1 cellular context compared by ENCODE assay signal in the genomic region with DNA sequence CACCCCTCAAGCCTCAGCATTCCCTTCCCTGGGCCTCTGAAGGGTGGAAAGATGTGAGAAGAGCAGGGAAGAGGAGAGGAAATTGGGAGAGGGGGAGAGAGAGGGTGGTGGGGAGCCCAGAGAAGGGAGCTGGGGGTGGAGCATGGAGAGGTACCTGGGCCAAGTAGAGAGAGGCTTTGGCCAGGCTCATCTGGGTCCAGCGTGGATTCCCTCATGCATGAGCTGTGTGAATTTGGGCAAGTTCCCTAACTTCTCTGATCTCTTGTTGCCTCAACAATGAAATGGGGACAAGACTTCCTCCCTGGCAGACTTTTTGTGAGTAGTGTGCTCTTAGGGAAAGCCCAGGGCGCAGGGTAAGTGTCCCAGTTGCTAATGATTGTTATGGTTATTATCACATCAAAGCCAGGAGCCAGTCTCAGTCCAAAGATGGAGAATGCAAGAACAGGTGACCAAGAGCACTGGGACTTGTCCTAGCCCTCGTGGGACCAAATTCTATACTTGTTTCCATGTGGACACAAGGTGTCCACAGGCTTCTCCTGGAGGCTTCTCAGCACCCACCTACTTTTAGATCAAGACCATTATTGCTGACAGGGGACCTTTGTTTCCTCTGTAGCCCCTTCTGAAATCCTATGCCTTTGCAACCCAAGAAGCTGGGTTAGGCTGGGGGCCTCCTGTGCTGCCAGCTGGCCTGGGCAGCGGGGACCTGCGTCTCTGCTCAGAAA.
TF ChIP-seq lines count a peak whose summit lies in the region.

No MANE protein-coding gene starts in this region.

TF ChIP-seq in HepG2, 621 proteins besides CTCF, POLR2A, EP300 and RAD21 (continued from another document and continues in another):
- TF ChIP-seq, protein P1, sequence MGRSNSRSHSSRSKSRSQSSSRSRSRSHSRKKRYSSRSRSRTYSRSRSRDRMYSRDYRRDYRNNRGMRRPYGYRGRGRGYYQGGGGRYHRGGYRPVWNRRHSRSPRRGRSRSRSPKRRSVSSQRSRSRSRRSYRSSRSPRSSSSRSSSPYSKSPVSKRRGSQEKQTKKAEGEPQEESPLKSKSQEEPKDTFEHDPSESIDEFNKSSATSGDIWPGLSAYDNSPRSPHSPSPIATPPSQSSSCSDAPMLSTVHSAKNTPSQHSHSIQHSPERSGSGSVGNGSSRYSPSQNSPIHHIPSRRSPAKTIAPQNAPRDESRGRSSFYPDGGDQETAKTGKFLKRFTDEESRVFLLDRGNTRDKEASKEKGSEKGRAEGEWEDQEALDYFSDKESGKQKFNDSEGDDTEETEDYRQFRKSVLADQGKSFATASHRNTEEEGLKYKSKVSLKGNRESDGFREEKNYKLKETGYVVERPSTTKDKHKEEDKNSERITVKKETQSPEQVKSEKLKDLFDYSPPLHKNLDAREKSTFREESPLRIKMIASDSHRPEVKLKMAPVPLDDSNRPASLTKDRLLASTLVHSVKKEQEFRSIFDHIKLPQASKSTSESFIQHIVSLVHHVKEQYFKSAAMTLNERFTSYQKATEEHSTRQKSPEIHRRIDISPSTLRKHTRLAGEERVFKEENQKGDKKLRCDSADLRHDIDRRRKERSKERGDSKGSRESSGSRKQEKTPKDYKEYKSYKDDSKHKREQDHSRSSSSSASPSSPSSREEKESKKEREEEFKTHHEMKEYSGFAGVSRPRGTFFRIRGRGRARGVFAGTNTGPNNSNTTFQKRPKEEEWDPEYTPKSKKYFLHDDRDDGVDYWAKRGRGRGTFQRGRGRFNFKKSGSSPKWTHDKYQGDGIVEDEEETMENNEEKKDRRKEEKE (IDR thresholded peaks at IDR 0.05), result no peak
- TF ChIP-seq ZNF800 (CRISPR knock-in tag; IDR thresholded peaks at IDR 0.05), result no peak
- no peak for TF ChIP-seq SP4 (CRISPR knock-in tag; IDR thresholded peaks at IDR 0.05)
- no peak for TF ChIP-seq GATAD2A (CRISPR knock-in tag; IDR thresholded peaks at IDR 0.05)
- TF ChIP-seq KAT7 (CRISPR knock-in tag; IDR thresholded peaks at IDR 0.05; ENCODE audit: borderline replicate concordance), result no peak
- no peak for TF ChIP-seq ZNF75D (CRISPR knock-in tag; IDR thresholded peaks at IDR 0.05; ENCODE audit: borderline replicate concordance)
- TF ChIP-seq AGO2 (optimal IDR thresholded peaks at IDR 0.05; ENCODE audit: low read depth, low read length), result no peak
- TF ChIP-seq ZNF530 (CRISPR knock-in tag; IDR thresholded peaks at IDR 0.05; ENCODE audit: low read depth), result no peak
- TF ChIP-seq REXO4 (CRISPR knock-in tag; IDR thresholded peaks at IDR 0.05; ENCODE audit: borderline replicate concordance), result no peak
- TF ChIP-seq HES4 (CRISPR knock-in tag; IDR thresholded peaks at IDR 0.05; ENCODE audit: borderline replicate concordance), result no peak
- no peak for TF ChIP-seq SKI (IDR thresholded peaks at IDR 0.05; ENCODE audit: partially characterized antibody)
- no peak for TF ChIP-seq ETV5 (CRISPR knock-in tag; IDR thresholded peaks at IDR 0.05; ENCODE audit: borderline replicate concordance)
- 0 out of 2 replicates have a peak, but pooled peaks have one; percentile 58 for TF ChIP-seq ZFP82 (CRISPR knock-in tag; IDR thresholded peaks at IDR 0.05; ENCODE audit: borderline replicate concordance)
- peak; percentile 25; the same call in 1 of the 2 replicates for TF ChIP-seq ZNF850 (CRISPR knock-in tag; conservative IDR thresholded peaks at IDR 0.05)
- TF ChIP-seq REPIN1 (CRISPR knock-in tag; IDR thresholded peaks at IDR 0.05; ENCODE audit: borderline replicate concordance, low read depth), result no peak
- TF ChIP-seq, protein P2, sequence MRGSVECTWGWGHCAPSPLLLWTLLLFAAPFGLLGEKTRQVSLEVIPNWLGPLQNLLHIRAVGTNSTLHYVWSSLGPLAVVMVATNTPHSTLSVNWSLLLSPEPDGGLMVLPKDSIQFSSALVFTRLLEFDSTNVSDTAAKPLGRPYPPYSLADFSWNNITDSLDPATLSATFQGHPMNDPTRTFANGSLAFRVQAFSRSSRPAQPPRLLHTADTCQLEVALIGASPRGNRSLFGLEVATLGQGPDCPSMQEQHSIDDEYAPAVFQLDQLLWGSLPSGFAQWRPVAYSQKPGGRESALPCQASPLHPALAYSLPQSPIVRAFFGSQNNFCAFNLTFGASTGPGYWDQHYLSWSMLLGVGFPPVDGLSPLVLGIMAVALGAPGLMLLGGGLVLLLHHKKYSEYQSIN (CRISPR knock-in tag; IDR thresholded peaks at IDR 0.05; ENCODE audit: borderline replicate concordance), result no peak
- TF ChIP-seq, protein P3, sequence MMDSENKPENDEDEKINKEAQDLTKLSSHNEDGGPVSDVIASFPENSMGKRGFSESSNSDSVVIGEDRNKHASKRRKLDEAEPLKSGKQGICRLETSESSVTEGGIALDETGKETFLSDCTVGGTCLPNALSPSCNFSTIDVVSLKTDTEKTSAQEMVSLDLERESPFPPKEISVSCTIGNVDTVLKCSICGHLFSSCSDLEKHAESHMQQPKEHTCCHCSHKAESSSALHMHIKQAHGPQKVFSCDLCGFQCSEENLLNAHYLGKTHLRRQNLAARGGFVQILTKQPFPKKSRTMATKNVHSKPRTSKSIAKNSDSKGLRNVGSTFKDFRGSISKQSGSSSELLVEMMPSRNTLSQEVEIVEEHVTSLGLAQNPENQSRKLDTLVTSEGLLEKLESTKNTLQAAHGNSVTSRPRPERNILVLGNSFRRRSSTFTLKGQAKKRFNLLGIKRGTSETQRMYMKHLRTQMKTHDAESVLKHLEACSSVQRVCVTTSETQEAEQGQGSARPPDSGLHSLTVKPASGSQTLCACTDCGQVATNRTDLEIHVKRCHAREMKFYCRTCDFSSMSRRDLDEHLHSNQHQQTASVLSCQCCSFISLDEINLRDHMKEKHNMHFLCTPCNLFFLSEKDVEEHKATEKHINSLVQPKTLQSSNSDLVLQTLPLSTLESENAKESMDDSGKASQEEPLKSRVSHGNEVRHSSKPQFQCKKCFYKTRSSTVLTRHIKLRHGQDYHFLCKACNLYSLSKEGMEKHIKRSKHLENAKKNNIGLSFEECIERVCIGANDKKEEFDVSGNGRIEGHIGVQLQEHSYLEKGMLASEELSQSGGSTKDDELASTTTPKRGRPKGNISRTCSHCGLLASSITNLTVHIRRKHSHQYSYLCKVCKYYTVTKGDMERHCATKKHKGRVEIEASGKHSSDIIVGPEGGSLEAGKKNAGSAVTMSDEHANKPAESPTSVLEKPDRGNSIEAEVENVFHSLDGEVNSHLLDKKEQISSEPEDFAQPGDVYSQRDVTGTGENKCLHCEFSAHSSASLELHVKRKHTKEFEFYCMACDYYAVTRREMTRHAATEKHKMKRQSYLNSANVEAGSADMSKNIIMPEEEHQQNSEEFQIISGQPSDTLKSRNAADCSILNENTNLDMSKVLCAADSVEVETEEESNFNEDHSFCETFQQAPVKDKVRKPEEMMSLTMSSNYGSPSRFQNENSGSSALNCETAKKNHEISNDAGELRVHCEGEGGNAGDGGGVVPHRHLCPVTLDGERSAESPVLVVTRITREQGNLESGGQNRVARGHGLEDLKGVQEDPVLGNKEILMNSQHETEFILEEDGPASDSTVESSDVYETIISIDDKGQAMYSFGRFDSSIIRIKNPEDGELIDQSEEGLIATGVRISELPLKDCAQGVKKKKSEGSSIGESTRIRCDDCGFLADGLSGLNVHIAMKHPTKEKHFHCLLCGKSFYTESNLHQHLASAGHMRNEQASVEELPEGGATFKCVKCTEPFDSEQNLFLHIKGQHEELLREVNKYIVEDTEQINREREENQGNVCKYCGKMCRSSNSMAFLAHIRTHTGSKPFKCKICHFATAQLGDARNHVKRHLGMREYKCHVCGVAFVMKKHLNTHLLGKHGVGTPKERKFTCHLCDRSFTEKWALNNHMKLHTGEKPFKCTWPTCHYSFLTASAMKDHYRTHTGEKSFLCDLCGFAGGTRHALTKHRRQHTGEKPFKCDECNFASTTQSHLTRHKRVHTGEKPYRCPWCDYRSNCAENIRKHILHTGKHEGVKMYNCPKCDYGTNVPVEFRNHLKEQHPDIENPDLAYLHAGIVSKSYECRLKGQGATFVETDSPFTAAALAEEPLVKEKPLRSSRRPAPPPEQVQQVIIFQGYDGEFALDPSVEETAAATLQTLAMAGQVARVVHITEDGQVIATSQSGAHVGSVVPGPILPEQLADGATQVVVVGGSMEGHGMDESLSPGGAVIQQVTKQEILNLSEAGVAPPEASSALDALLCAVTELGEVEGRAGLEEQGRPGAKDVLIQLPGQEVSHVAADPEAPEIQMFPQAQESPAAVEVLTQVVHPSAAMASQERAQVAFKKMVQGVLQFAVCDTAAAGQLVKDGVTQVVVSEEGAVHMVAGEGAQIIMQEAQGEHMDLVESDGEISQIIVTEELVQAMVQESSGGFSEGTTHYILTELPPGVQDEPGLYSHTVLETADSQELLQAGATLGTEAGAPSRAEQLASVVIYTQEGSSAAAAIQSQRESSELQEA (CRISPR knock-in tag; IDR thresholded peaks at IDR 0.05; ENCODE audit: not compliant biosample characterization), result no peak
- TF ChIP-seq HNRNPUL1 (IDR thresholded peaks at IDR 0.05; ENCODE audit: low read depth, low read length), result no peak
- no peak for TF ChIP-seq ZNF549 (CRISPR knock-in tag; IDR thresholded peaks at IDR 0.05)
- no peak for TF ChIP-seq ZBTB25 (CRISPR knock-in tag; IDR thresholded peaks at IDR 0.05)
- no peak for TF ChIP-seq ZNF136 (CRISPR knock-in tag; IDR thresholded peaks at IDR 0.05; ENCODE audit: low read depth)
- TF ChIP-seq ZNF773 (CRISPR knock-in tag; IDR thresholded peaks at IDR 0.05; ENCODE audit: borderline replicate concordance), result no peak
- 0 out of 2 replicates have a peak, but pooled peaks have one; percentile 1 for TF ChIP-seq ZNF235 (CRISPR knock-in tag; IDR thresholded peaks at IDR 0.05; ENCODE audit: borderline replicate concordance)
- TF ChIP-seq, protein P4, sequence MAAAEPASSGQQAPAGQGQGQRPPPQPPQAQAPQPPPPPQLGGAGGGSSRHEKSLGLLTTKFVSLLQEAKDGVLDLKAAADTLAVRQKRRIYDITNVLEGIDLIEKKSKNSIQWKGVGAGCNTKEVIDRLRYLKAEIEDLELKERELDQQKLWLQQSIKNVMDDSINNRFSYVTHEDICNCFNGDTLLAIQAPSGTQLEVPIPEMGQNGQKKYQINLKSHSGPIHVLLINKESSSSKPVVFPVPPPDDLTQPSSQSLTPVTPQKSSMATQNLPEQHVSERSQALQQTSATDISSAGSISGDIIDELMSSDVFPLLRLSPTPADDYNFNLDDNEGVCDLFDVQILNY (CRISPR knock-in tag; conservative IDR thresholded peaks at IDR 0.05), result no peak
- TF ChIP-seq, protein P5, sequence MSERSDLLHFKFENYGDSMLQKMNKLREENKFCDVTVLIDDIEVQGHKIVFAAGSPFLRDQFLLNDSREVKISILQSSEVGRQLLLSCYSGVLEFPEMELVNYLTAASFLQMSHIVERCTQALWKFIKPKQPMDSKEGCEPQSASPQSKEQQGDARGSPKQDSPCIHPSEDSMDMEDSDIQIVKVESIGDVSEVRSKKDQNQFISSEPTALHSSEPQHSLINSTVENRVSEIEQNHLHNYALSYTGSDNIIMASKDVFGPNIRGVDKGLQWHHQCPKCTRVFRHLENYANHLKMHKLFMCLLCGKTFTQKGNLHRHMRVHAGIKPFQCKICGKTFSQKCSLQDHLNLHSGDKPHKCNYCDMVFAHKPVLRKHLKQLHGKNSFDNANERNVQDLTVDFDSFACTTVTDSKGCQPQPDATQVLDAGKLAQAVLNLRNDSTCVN (CRISPR knock-in tag; IDR thresholded peaks at IDR 0.05; ENCODE audit: borderline replicate concordance), result no peak
- no peak for TF ChIP-seq ZNF354B (CRISPR knock-in tag; IDR thresholded peaks at IDR 0.05)
- TF ChIP-seq ZNF878 (CRISPR knock-in tag; IDR thresholded peaks at IDR 0.05), result no peak
